8 cellular contexts compared by ENCODE assay signal in the genomic region with DNA sequence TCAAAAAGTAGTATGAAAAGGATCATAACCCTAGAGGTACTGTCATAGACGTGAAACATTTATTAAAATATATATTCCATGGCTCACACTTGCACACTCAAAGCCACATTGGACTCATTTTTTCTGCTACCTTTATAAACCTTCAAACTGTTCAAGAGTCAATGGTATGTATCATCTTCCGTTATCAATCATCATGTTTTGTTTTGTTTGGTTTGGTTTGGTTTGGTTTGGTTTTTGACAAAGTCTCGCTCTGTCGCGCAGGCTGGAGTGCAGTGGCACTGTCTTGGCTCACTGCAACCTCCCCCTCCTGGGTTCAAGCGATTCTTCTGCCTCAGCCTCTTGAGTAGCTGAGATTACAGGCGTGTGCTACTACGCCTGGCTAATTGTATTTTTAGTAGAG. TPM values are rescaled to one million over a fixed set of nuclear protein-coding genes. Genes with fewer than 3 reads are reported as not detected.
DNase-seq lines count a peak whose midpoint lies in the region; ATAC-seq and TF ChIP-seq lines count a peak whose summit lies in the region.

No MANE protein-coding gene starts in this region.

- TF ChIP-seq CTCF in left ventricle myocardium inferior (IDR thresholded peaks at IDR 0.05; ENCODE audit: borderline replicate concordance), result no peak
- TF ChIP-seq CTCF in upper lobe of right lung (IDR thresholded peaks at IDR 0.05), result no peak

- H3K27me3 Mint-ChIP-seq in activated naive CD8-positive, alpha-beta T cell treated with anti-CD3 and anti-CD28 coated beads for 36 hours, result no peaks in the 10 kb centered on the region
- no peaks in the 10 kb centered on the region for H3K27me3 Mint-ChIP-seq in naive thymus-derived CD8-positive, alpha-beta T cell

- DNase-seq in left ventricle myocardium inferior (no peak), Right ventricle myocardium superior (no peak), upper lobe of right lung (no peak), superior temporal gyrus (ENCODE audit: extremely low spot score) (no peak), DMS114 treated with DMSO at 0.1 percent for 48 hours (lab: John Stamatoyannopoulos, UW; ENCODE audit: unreplicated experiment) (no peak), SIG-M5 treated with dmso at 0.1 percent for 504 hours (lab: John Stamatoyannopoulos, UW; ENCODE audit: unreplicated experiment) (no peak)
- peak; percentile 59 for DNase-seq in activated naive CD8-positive, alpha-beta T cell treated with anti-CD3 and anti-CD28 coated beads for 36 hours
- no peak for DNase-seq in naive thymus-derived CD8-positive, alpha-beta T cell

- peak overlapping the region; percentile 90 for H3K4me3 Mint-ChIP-seq in activated naive CD8-positive, alpha-beta T cell treated with anti-CD3 and anti-CD28 coated beads for 36 hours
- H3K4me3 Mint-ChIP-seq in naive thymus-derived CD8-positive, alpha-beta T cell, result peak overlapping the region; percentile 85 to 98 (median 92)

- intact Hi-C loops in left ventricle myocardium inferior (cut with micrococcal nuclease) (loop anchor here (10.0 kb wide), 1 partner anchor 53 kb away; no protein-coding TSS in a partner anchor), Right ventricle myocardium superior (cut with DNase I) (no loop called here), upper lobe of right lung (cut with DNase I) (no loop called here)

- peak overlapping the region; percentile 99 for H3K27ac ChIP-seq in left ventricle myocardium inferior (replicated peaks)
- no peak overlapping the region for H3K27ac ChIP-seq in upper lobe of right lung

- H3K4me1 ChIP-seq in left ventricle myocardium inferior (peaks cover 63% of the 10 kb centered on the region), upper lobe of right lung (peaks cover 28% of the 10 kb centered on the region)

- peaks cover 46% of the 10 kb centered on the region for H3K4me1 Mint-ChIP-seq in activated naive CD8-positive, alpha-beta T cell treated with anti-CD3 and anti-CD28 coated beads for 36 hours
- peaks cover 32 to 73% (median 55%) of the 10 kb centered on the region in 4 donors for H3K4me1 Mint-ChIP-seq in naive thymus-derived CD8-positive, alpha-beta T cell

- ATAC-seq in Right ventricle myocardium superior (ENCODE audit: poor library complexity) (no peak), upper lobe of right lung (no peak)
- peak in 1 of 2 donors; percentile 4 for ATAC-seq in naive thymus-derived CD8-positive, alpha-beta T cell

- H3K36me3 ChIP-seq in left ventricle myocardium inferior (no peaks in the 10 kb centered on the region), upper lobe of right lung (no peaks in the 10 kb centered on the region)

- H3K27me3 ChIP-seq in left ventricle myocardium inferior (ENCODE audit: low read depth), result no peaks in the 10 kb centered on the region
- no peaks in the 10 kb centered on the region for H3K27me3 ChIP-seq in upper lobe of right lung

- peak overlapping the region; percentile 91 for H3K27ac Mint-ChIP-seq in activated naive CD8-positive, alpha-beta T cell treated with anti-CD3 and anti-CD28 coated beads for 36 hours
- H3K27ac Mint-ChIP-seq in naive thymus-derived CD8-positive, alpha-beta T cell, result peak overlapping the region; percentile 88 to 98 (median 94)

- peak overlapping the region; percentile 99 for H3K4me3 ChIP-seq in left ventricle myocardium inferior
- peak overlapping the region; percentile 93 for H3K4me3 ChIP-seq in upper lobe of right lung

- H3K9me3 ChIP-seq in left ventricle myocardium inferior (replicated peaks), result no peaks in the 10 kb centered on the region
- no peaks in the 10 kb centered on the region for H3K9me3 ChIP-seq in upper lobe of right lung

- no peaks in the 10 kb centered on the region for H3K9me3 Mint-ChIP-seq in activated naive CD8-positive, alpha-beta T cell treated with anti-CD3 and anti-CD28 coated beads for 36 hours
- H3K9me3 Mint-ChIP-seq in naive thymus-derived CD8-positive, alpha-beta T cell, result no peaks in the 10 kb centered on the region

- peaks cover 33% of the 10 kb centered on the region for H3K36me3 Mint-ChIP-seq in activated naive CD8-positive, alpha-beta T cell treated with anti-CD3 and anti-CD28 coated beads for 36 hours
- peaks cover 0 to 24% (median 1%) of the 10 kb centered on the region in 3 donors for H3K36me3 Mint-ChIP-seq in naive thymus-derived CD8-positive, alpha-beta T cell

- POLR2A ChIA-PET in naive thymus-derived CD8-positive, alpha-beta T cell (lab: Charles Lee), result interaction anchor here (0.7 to 1.7 kb wide), 8 partner anchors 11 to 130 kb away, joined by 3 to 8 read pairs (median 5); a partner anchor contains a TSS

RNA-seq across cellular contexts. Expression of a gene that starts 1.8 kb away (rescaled TPM):
- total RNA-seq in left ventricle myocardium inferior (9.0 TPM), Right ventricle myocardium superior (8.7 TPM), upper lobe of right lung (32.4 TPM)
- 10 to 100 TPM; 36.9 to 43.7 TPM for total RNA-seq in activated naive CD8-positive, alpha-beta T cell treated with anti-CD3 and anti-CD28 coated beads for 36 hours
- 10 to 100 TPM; 59.7 to 66.4 TPM for total RNA-seq in naive thymus-derived CD8-positive, alpha-beta T cell
- 10 to 100 TPM; 53.9 to 72.9 (median 63.3) TPM for polyA plus RNA-seq in naive thymus-derived CD8-positive, alpha-beta T cell

RNA-seq across cellular contexts. Expression of a gene that starts 34.6 kb away (rescaled TPM):
- total RNA-seq in left ventricle myocardium inferior (6.8 TPM), Right ventricle myocardium superior (8.8 TPM), upper lobe of right lung (47.1 TPM)
- 10 to 100 TPM; 25.3 to 25.9 TPM for total RNA-seq in activated naive CD8-positive, alpha-beta T cell treated with anti-CD3 and anti-CD28 coated beads for 36 hours
- total RNA-seq in naive thymus-derived CD8-positive, alpha-beta T cell, result 10 to 100 TPM; 29.4 to 33.2 TPM
- polyA plus RNA-seq in naive thymus-derived CD8-positive, alpha-beta T cell, result 10 to 100 TPM; 44.6 to 50.6 (median 50.5) TPM
